ENCODE assay signal across 7 cellular contexts in the genomic region with DNA sequence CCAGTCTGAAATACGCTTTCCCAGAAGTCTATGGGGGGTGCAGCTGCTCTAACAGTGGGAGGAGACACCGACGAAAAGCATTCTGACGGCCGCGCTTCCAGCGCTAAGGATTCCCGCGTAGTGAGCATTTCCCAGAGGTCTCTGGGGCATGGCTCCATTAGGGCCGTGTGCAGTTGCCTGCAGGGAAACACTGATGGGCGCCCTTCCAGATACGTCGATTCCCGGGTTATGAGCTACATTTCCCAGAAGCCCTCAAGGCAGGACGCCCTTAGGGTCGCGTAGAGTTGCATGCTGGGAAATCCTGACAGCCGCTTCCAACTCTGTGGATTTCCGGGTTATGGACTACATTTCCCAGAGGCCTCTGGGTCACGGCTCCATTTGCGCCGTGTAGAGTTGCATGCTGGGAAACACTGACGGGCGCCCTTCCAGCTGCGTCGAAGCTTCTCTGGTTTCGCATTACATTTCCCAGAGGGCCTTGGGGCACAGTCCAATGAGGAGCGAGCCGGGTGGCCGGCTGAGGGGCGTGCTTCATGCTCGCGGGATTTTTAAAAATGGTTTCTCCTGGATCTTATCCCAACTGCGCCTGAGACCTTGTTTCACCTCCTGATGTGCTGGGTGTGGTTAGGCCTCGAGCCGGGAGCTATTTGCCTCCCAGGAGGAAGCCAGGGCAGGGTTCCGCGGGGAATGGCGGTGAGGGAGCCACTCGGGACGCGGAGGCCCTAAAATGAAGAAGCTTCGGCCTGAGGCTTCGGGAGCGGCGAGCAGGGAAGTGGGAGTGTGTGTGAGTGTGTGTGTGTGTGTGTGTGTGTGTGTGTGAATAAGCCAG. TPM values are rescaled to one million over a fixed set of nuclear protein-coding genes. Genes with fewer than 3 reads are reported as not detected.
DNase-seq lines count a peak whose midpoint lies in the region; ATAC-seq and TF ChIP-seq lines count a peak whose summit lies in the region.

No MANE protein-coding gene starts in this region.

- H3K36me3 ChIP-seq in smooth muscle cell (ENCODE audit: low read depth): no peaks in the 10 kb centered on the region

- no peak overlapping the region for H3K9ac ChIP-seq in smooth muscle cell (ENCODE audit: low read depth)

- H3K4me2 ChIP-seq in smooth muscle cell: peak overlapping the region; percentile 95

- no peaks in the 10 kb centered on the region for H3K27me3 ChIP-seq in smooth muscle cell (ENCODE audit: low read depth)

- DNase-seq in NCI-H2081 treated with DMSO at 0.1 percent for 48 hours (lab: John Stamatoyannopoulos, UW) (peak; percentile 58), cardiac fibroblast (ENCODE audit: low read depth in 2 of 2) (peak; percentile 99), immature natural killer cell (peak; percentile 87 to 88 (median 88)), smooth muscle cell (lab: John Stamatoyannopoulos, UW; ENCODE audit: unreplicated experiment) (peak; percentile 68)

- H3K27ac ChIP-seq in smooth muscle cell (ENCODE audit: low read depth): peak overlapping the region; percentile 28

- H3K36me3 Mint-ChIP-seq in immature natural killer cell: peaks cover 13 to 16% (median 15%) of the 10 kb centered on the region in 3 donors

- peaks cover 16 to 17% of the 10 kb centered on the region in 2 donors for H3K4me1 Mint-ChIP-seq in immature natural killer cell

- ATAC-seq in GM18508 (IDR thresholded peaks at IDR 0.05; ENCODE audit: insufficient read depth, unreplicated experiment) (peak; percentile 84), HG02970 (IDR thresholded peaks at IDR 0.05; ENCODE audit: low FRiP score, unreplicated experiment) (peak; percentile 99)

- H3K27me3 Mint-ChIP-seq in immature natural killer cell (ENCODE audit: low read depth in 3 of 3): peaks cover 2 to 6% (median 2%) of the 10 kb centered on the region in 3 donors

- H3K79me2 ChIP-seq in smooth muscle cell (ENCODE audit: low read depth): peaks cover 10% of the 10 kb centered on the region

- WGBS in smooth muscle cell (ENCODE audit: low lambda C conversion rate): 2% methylated on average over 46 of the region's 46 CpGs

- peaks cover 4% of the 10 kb centered on the region for H3F3A ChIP-seq in smooth muscle cell (ENCODE audit: low read depth)

- H3K9me3 Mint-ChIP-seq in immature natural killer cell: peaks cover 0 to 7% (median 5%) of the 10 kb centered on the region in 6 donors

- peak overlapping the region; percentile 88 for H2AFZ ChIP-seq in smooth muscle cell (ENCODE audit: low read depth)

- H3K27ac Mint-ChIP-seq in immature natural killer cell: peak overlapping the region; percentile 92 to 98 (median 95)

- no peaks in the 10 kb centered on the region for H3K4me1 ChIP-seq in smooth muscle cell (ENCODE audit: low read depth)

- peak overlapping the region; percentile 87 for H3K4me3 ChIP-seq in WI38 (ENCODE audit: low read depth, low read length)
- H3K4me3 ChIP-seq in cardiac fibroblast (replicated peaks in 1 of 2; ENCODE audit: low read depth in 2 of 2, low read length in 2 of 2): peak overlapping the region; percentile 79 to 93
- peak overlapping the region; percentile 78 for H3K4me3 ChIP-seq in smooth muscle cell

- TF ChIP-seq CTCF in WI38 (IDR thresholded peaks at IDR 0.05; ENCODE audit: low read depth, low read length) (no peak), cardiac fibroblast (IDR thresholded peaks at IDR 0.05; ENCODE audit: low read depth, low read length) (no peak), smooth muscle cell (IDR thresholded peaks at IDR 0.05; ENCODE audit: borderline replicate concordance, insufficient read depth, poor library complexity, severe bottlenecking) (no peak)

- peak overlapping the region; percentile 93 to 99 (median 98) for H3K4me3 Mint-ChIP-seq in immature natural killer cell

- H3K9me3 ChIP-seq in smooth muscle cell (replicated peaks; ENCODE audit: low read depth): no peaks in the 10 kb centered on the region

- no peaks in the 10 kb centered on the region for H4K20me1 ChIP-seq in smooth muscle cell (ENCODE audit: low read depth)

RNA-seq across cellular contexts. Expression of a gene that starts 17.2 kb away (rescaled TPM):
- 10 to 100 TPM; 11.8 to 35.8 (median 21.8) TPM for polyA plus RNA-seq in immature natural killer cell
- total RNA-seq in smooth muscle cell: 9.1 and 12.1 TPM in 2 replicates
- 9.7 and 11.4 TPM in 2 replicates for polyA plus RNA-seq in smooth muscle cell

RNA-seq across cellular contexts. Expression of a gene that starts 53.2 kb away (rescaled TPM):
- 1 to 10 TPM; 1.6 to 6.1 (median 2.7) TPM for polyA plus RNA-seq in immature natural killer cell
- total RNA-seq in smooth muscle cell: 5.4 and 5.9 TPM in 2 replicates
- polyA plus RNA-seq in smooth muscle cell: 2.4 TPM in 2 replicates

Comparison
In these comparisons a context has a peak if more than half of its experiments do, and no peak if none do; other contexts are left out.
1. Peak in every context shown above with its lines: DNase-seq, ATAC-seq, H3K4me3 ChIP-seq and H3K27ac ChIP-seq.